In the genomic region with DNA sequence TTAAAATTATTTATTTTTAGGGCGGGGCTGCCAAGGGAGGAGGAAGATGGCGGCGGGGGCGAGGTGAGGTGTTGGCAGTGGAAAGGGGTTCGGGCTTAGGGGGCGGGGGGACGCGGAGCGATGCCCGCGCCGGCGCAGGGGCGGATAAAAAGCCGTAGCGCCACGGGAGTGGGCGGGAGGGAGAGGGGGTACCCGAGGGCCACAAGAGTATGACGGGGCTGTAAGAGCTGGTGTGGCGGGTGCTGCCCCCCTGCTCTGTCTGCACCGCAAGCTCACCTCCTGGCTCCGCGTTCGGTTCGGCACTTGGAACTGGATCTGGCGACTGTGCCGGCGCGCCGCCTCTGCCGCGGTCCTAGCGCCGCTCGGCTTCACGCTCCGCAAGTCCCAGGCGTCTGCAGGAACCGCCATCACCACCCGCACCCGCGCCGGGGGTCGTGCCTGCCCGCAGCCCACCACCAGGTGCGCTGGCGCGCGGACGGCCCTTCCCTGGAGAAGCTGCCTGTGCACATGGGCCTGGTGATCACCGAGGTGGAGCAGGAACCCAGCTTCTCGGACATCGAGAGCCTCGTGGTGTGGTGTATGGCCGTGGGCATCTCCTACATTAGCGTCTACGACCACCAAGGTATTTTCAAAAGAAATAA, we compare ENCODE assay signal across 8 cellular contexts.
DNase-seq lines count a peak whose midpoint lies in the region; ATAC-seq lines count a peak whose summit lies in the region.

No MANE protein-coding gene starts in this region.

- no peaks in the 10 kb centered on the region for H3K4me1 Mint-ChIP-seq in T-helper 2 cell treated with Interferon-gamma antibody and Interleukin-4, amounts not matched to agents 5 μg/mL and 100 μg/mL, for 36 hours (ENCODE audit: low read depth)

- H3K9me3 Mint-ChIP-seq in T-helper 2 cell treated with Interferon-gamma antibody and Interleukin-4, amounts not matched to agents 5 μg/mL and 100 μg/mL, for 36 hours, result no peaks in the 10 kb centered on the region

- no peaks in the 10 kb centered on the region for H3K4me1 ChIP-seq in muscle layer of colon (ENCODE audit: insufficient read depth, low read length)
- H3K4me1 ChIP-seq in aorta (ENCODE audit: control insufficient read depth in 1 of 2, insufficient read depth in 2 of 2, low read length in 2 of 2), result no peaks in the 10 kb centered on the region

- no peaks in the 10 kb centered on the region for H3K9me3 ChIP-seq in muscle layer of colon (ENCODE audit: low read length)
- no peaks in the 10 kb centered on the region for H3K9me3 ChIP-seq in aorta (ENCODE audit: control insufficient read depth, low read length)

- no peak for DNase-seq in T-helper 2 cell treated with Interferon-gamma antibody and Interleukin-4, amounts not matched to agents 5 μg/mL and 100 μg/mL, for 36 hours (ENCODE audit: low spot score)
- DNase-seq in T-helper 2 cell (no peak), SK-N-DZ (ENCODE audit: low spot score) (peak; percentile 55), fibroblast of gingiva (ENCODE audit: low read depth) (peak; percentile 11), aorta (peak; percentile 80 to 83), RKO (ENCODE audit: low spot score) (no peak)

- peaks cover 27% of the 10 kb centered on the region for H3K27me3 Mint-ChIP-seq in T-helper 2 cell treated with Interferon-gamma antibody and Interleukin-4, amounts not matched to agents 5 μg/mL and 100 μg/mL, for 36 hours (ENCODE audit: low read depth)

- H3K36me3 Mint-ChIP-seq in T-helper 2 cell treated with Interferon-gamma antibody and Interleukin-4, amounts not matched to agents 5 μg/mL and 100 μg/mL, for 36 hours (ENCODE audit: low read depth), result no peaks in the 10 kb centered on the region

- H3K27ac ChIP-seq in muscle layer of colon (ENCODE audit: low read depth, low read length), result peak overlapping the region; percentile 61
- no peak overlapping the region for H3K27ac ChIP-seq in aorta (ENCODE audit: low read depth in 1 of 2, low read length in 2 of 2)

- H3K4me3 ChIP-seq in muscle layer of colon (ENCODE audit: low read depth in 1 of 2, low read length in 2 of 2), result peak overlapping the region; percentile 47 to 71
- peak overlapping the region; percentile 3 to 79 for H3K4me3 ChIP-seq in aorta (ENCODE audit: low read length in 2 of 2)

- no peaks in the 10 kb centered on the region for H3K36me3 ChIP-seq in muscle layer of colon (ENCODE audit: insufficient read depth, low read length)
- no peaks in the 10 kb centered on the region for H3K36me3 ChIP-seq in aorta (ENCODE audit: control insufficient read depth in 1 of 2, insufficient read depth in 2 of 2, low read length in 1 of 2)

- intact Hi-C loops in aorta (cut with DNase I), result no loop called here

- peak overlapping the region; percentile 10 for H3K9ac ChIP-seq in muscle layer of colon (ENCODE audit: low read length)

- peak overlapping the region; percentile 40 for H3K4me3 Mint-ChIP-seq in T-helper 2 cell treated with Interferon-gamma antibody and Interleukin-4, amounts not matched to agents 5 μg/mL and 100 μg/mL, for 36 hours

- 0 to 2% methylated on average over 56 to 58 of the region's 58 CpGs for WGBS in aorta, 2 donors

- H3K27me3 ChIP-seq in muscle layer of colon (ENCODE audit: control insufficient read depth in 1 of 2, insufficient read depth in 2 of 2, low read length in 2 of 2) (no peaks in the 10 kb centered on the region), aorta (ENCODE audit: control insufficient read depth in 1 of 2, insufficient read depth in 2 of 2, low read length in 1 of 2) (no peaks in the 10 kb centered on the region)

- no peak overlapping the region for H3K27ac Mint-ChIP-seq in T-helper 2 cell treated with Interferon-gamma antibody and Interleukin-4, amounts not matched to agents 5 μg/mL and 100 μg/mL, for 36 hours

- ATAC-seq in HG02970 (IDR thresholded peaks at IDR 0.05; ENCODE audit: low FRiP score, unreplicated experiment) (peak; percentile 56), aorta (ENCODE audit: low FRiP score) (peak; percentile 91)

Comparison
In these comparisons a context has a peak if more than half of its experiments do, and no peak if none do; other contexts are left out.
1. DNase-seq: peak in SK-N-DZ (single experiment), fibroblast of gingiva (single experiment) and aorta (2 of 2); none in T-helper 2 cell treated with Interferon-gamma antibody and Interleukin-4, amounts not matched to agents 5 μg/mL and 100 μg/mL, for 36 hours (single experiment), T-helper 2 cell (0 of 5) and RKO (single experiment).